In the genomic region with DNA sequence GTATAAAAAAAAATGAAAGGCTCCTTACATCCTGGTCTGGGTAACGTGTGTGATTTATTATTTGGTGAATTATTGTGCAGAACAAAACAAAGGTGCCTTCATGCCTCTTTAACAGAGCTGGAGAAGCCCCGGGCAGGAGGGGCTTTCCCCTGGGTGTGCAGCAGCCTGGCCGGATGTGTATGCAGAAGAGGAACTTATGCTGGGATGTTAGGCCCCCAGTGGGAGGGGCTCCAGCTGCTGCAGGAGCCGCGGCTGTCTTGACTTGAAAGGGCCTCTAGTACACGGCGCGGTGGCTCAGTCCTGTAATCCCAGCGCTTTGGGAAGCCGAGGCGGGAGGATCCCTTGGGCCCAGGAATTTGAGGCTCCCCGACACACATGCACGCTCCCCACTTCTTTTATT, we compare ENCODE assay signal across 8 cellular contexts. TPM values are rescaled to one million over a fixed set of nuclear protein-coding genes. Genes with fewer than 3 reads are reported as not detected.
DNase-seq lines count a peak whose midpoint lies in the region; ATAC-seq lines count a peak whose summit lies in the region.

No MANE protein-coding gene starts in this region.

- ATAC-seq in GM19025 (IDR thresholded peaks at IDR 0.05; ENCODE audit: low read depth, unreplicated experiment), result peak; percentile 100
- peak; percentile 98 for ATAC-seq in HG03196 (IDR thresholded peaks at IDR 0.05; ENCODE audit: unreplicated experiment)

- peak; percentile 13 for DNase-seq in A172 (ENCODE audit: low spot score)
- DNase-seq in T-helper 1 cell, result peak; percentile 38 to 72 (median 58)
- DNase-seq in activated naive CD8-positive, alpha-beta T cell treated with anti-CD3 and anti-CD28 coated beads, Interleukin-2, amount 50 U/mL, for 16 hours (ENCODE audit: low read depth, low spot score), result peak; percentile 38
- peak; percentile 50 for DNase-seq in retina
- DNase-seq in HK-2 (ENCODE audit: unreplicated experiment), result no peak
- DNase-seq in NCI-H446 treated with DMSO at 0.1 percent for 48 hours (lab: John Stamatoyannopoulos, UW), result no peak

RNA-seq across cellular contexts. Expression of a gene that starts 16.0 kb away (rescaled TPM):
- total RNA-seq in A172 (2014; rRNA removed; shearing (Covaris generic)), result 74.2 and 87.9 TPM in 2 replicates

Comparison
In these comparisons a context has a peak if more than half of its experiments do, and no peak if none do; other contexts are left out.
1. DNase-seq: peak in A172 (single experiment), T-helper 1 cell (5 of 5), activated naive CD8-positive, alpha-beta T cell treated with anti-CD3 and anti-CD28 coated beads, Interleukin-2, amount 50 U/mL, for 16 hours (single experiment) and retina (single experiment); none in HK-2 (single experiment) and NCI-H446 treated with DMSO at 0.1 percent for 48 hours (single experiment).